ENCODE assay signal across 6 cellular contexts in genomic region chr1:155003227-155003765, GRCh38. TPM values are rescaled to one million over a fixed set of nuclear protein-coding genes. Genes with fewer than 3 reads are reported as not detected.
DNase-seq lines count a peak whose midpoint lies in the region; ATAC-seq and TF ChIP-seq lines count a peak whose summit lies in the region.

No MANE protein-coding gene starts in this region.

- no peak for TF ChIP-seq CTCF in GM23338 (conservative IDR thresholded peaks at IDR 0.05; ENCODE audit: low read depth in 2 of 2)
- TF ChIP-seq CTCF in right atrium auricular region (IDR thresholded peaks at IDR 0.05): no peak
- TF ChIP-seq CTCF in tibial artery (IDR thresholded peaks at IDR 0.05): no peak

- peaks cover 4% of the 10 kb centered on the region; the same call in 1 of the 3 replicates for H3K36me3 Mint-ChIP-seq in GM23338 (ENCODE audit: low read depth)

- H3K27ac Mint-ChIP-seq in GM23338: peak overlapping the region; percentile 92

- no peaks in the 10 kb centered on the region; the same call in 1 of the 2 replicates for H4K20me1 ChIP-seq in GM23338 (replicated peaks; ENCODE audit: insufficient read depth)

- no peak for ATAC-seq in GM23338

- intact Hi-C loops in tibial artery (cut with DNase I; ENCODE audit: low total_unique reads): no loop called here

- H3F3A ChIP-seq in GM23338 (replicated peaks; ENCODE audit: low read depth): peaks cover 16% of the 10 kb centered on the region

- H3K27me3 ChIP-seq in GM23338 (ENCODE audit: insufficient read depth): no peaks in the 10 kb centered on the region
- no peaks in the 10 kb centered on the region for H3K27me3 ChIP-seq in SJSA1 (replicated peaks)
- H3K27me3 ChIP-seq in right atrium auricular region: no peaks in the 10 kb centered on the region
- no peaks in the 10 kb centered on the region for H3K27me3 ChIP-seq in tibial artery

- H3K4me3 ChIP-seq in GM23338 (peak overlapping the region; percentile 96), SJSA1 (peak overlapping the region; percentile 57), right atrium auricular region (peak overlapping the region; percentile 87 to 92), tibial artery (peak overlapping the region; percentile 87 to 96)

- peak overlapping the region; percentile 96 for H3K4me2 ChIP-seq in GM23338

- in situ Hi-C loops in KBM-7 (cut with MboI; ENCODE audit: low pct_unique_long_range_greater_than_20kb, low sequenced_read_pairs): no loop called here

- H3K9me3 Mint-ChIP-seq in GM23338: no peaks in the 10 kb centered on the region

- H3K4me1 ChIP-seq in GM23338 (ENCODE audit: insufficient read depth) (peaks cover 22% of the 10 kb centered on the region), SJSA1 (replicated peaks) (peaks cover 29% of the 10 kb centered on the region), right atrium auricular region (peaks cover 0 to 65% of the 10 kb centered on the region in 2 donors), tibial artery (peaks cover 0 to 63% (median 61%) of the 10 kb centered on the region in 4 donors)

- peaks cover 21% of the 10 kb centered on the region for H3K27me3 Mint-ChIP-seq in GM23338 (ENCODE audit: insufficient read depth, low read depth, poor library complexity)

- H3K79me2 ChIP-seq in GM23338 (replicated peaks; ENCODE audit: insufficient read depth): peaks cover 40% of the 10 kb centered on the region

- H3K9me2 ChIP-seq in GM23338 (ENCODE audit: insufficient read depth): no peaks in the 10 kb centered on the region

- H3K36me3 ChIP-seq in GM23338 (ENCODE audit: insufficient read depth): no peaks in the 10 kb centered on the region
- H3K36me3 ChIP-seq in SJSA1: no peaks in the 10 kb centered on the region
- no peaks in the 10 kb centered on the region for H3K36me3 ChIP-seq in right atrium auricular region
- H3K36me3 ChIP-seq in tibial artery: no peaks in the 10 kb centered on the region

- H3K4me3 Mint-ChIP-seq in GM23338: peak overlapping the region; percentile 92

- H3K9me3 ChIP-seq in SJSA1 (replicated peaks) (no peaks in the 10 kb centered on the region; the same call in 1 of the 2 replicates), right atrium auricular region (no peaks in the 10 kb centered on the region), tibial artery (no peaks in the 10 kb centered on the region)

- DNase-seq in GM23338 (ENCODE audit: low spot score) (peak; percentile 59), SJSA1 (ENCODE audit: low read depth in 1 of 2, low spot score in 2 of 2) (peak in 1 of 2 experiments; percentile 31), right atrium auricular region (ENCODE audit: low spot score) (no peak), tibial artery (peak in 1 of 2 donors; percentile 55), KBM-7 (no peak), A172 (ENCODE audit: low spot score) (no peak)

- H3K4me1 Mint-ChIP-seq in GM23338: peaks cover 39% of the 10 kb centered on the region

- H2AFZ ChIP-seq in GM23338: no peak overlapping the region

- H3K27ac ChIP-seq in GM23338 (ENCODE audit: low read depth) (no peak overlapping the region), SJSA1 (no peak overlapping the region), right atrium auricular region (peak overlapping the region; percentile 98 to 99), tibial artery (peak overlapping the region; percentile 95 to 96)

TF ChIP-seq in GM23338, 12 proteins besides CTCF, POLR2A, EP300 and RAD21:
- TF ChIP-seq ZNF331 (CRISPR knock-in tag; IDR thresholded peaks at IDR 0.05; ENCODE audit: low read depth): no peak
- TF ChIP-seq, protein P1, sequence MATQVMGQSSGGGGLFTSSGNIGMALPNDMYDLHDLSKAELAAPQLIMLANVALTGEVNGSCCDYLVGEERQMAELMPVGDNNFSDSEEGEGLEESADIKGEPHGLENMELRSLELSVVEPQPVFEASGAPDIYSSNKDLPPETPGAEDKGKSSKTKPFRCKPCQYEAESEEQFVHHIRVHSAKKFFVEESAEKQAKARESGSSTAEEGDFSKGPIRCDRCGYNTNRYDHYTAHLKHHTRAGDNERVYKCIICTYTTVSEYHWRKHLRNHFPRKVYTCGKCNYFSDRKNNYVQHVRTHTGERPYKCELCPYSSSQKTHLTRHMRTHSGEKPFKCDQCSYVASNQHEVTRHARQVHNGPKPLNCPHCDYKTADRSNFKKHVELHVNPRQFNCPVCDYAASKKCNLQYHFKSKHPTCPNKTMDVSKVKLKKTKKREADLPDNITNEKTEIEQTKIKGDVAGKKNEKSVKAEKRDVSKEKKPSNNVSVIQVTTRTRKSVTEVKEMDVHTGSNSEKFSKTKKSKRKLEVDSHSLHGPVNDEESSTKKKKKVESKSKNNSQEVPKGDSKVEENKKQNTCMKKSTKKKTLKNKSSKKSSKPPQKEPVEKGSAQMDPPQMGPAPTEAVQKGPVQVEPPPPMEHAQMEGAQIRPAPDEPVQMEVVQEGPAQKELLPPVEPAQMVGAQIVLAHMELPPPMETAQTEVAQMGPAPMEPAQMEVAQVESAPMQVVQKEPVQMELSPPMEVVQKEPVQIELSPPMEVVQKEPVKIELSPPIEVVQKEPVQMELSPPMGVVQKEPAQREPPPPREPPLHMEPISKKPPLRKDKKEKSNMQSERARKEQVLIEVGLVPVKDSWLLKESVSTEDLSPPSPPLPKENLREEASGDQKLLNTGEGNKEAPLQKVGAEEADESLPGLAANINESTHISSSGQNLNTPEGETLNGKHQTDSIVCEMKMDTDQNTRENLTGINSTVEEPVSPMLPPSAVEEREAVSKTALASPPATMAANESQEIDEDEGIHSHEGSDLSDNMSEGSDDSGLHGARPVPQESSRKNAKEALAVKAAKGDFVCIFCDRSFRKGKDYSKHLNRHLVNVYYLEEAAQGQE (IDR thresholded peaks at IDR 0.05; ENCODE audit: unreplicated experiment): no peak
- TF ChIP-seq STAT1 (IDR thresholded peaks at IDR 0.05; ENCODE audit: unreplicated experiment): no peak
- TF ChIP-seq JUNB (IDR thresholded peaks at IDR 0.05; ENCODE audit: unreplicated experiment): no peak
- TF ChIP-seq ZNF114 (CRISPR knock-in tag; IDR thresholded peaks at IDR 0.05): no peak
TF ChIP-seq in GM23338: peak in this region for 0.

RNA-seq across cellular contexts. Expression of gene ZBTB7B, which starts 0.7 kb away (rescaled TPM):
- total RNA-seq in GM23338 (2014; rRNA removed; shearing (Covaris generic)): 19.3 and 32.6 TPM in 2 replicates
- 3.6 TPM in 2 replicates for polyA plus RNA-seq in GM23338 (2016; fragmentation: Nextera tagmentation; extraction: Ambion mirVana)
- total RNA-seq in SJSA1 (2014; rRNA removed; shearing (Covaris generic)): 15.3 and 24.5 TPM in 2 replicates
- 10 to 100 TPM; 30.3 to 53.4 TPM for total RNA-seq in right atrium auricular region
- total RNA-seq in A172 (2014; rRNA removed; shearing (Covaris generic)): 27.3 and 29.5 TPM in 2 replicates

RNA-seq across cellular contexts. Expression of gene LENEP, which starts 9.9 kb away (rescaled TPM):
- 1.5 and 1.6 TPM in 2 replicates for total RNA-seq in GM23338 (2014; rRNA removed; shearing (Covaris generic))
- not detected in 2 replicates for polyA plus RNA-seq in GM23338 (2016; fragmentation: Nextera tagmentation; extraction: Ambion mirVana)
- not detected in 2 replicates for total RNA-seq in SJSA1 (2014; rRNA removed; shearing (Covaris generic))
- total RNA-seq in right atrium auricular region: not detected
- total RNA-seq in A172 (2014; rRNA removed; shearing (Covaris generic)): not detected in 2 replicates

RNA-seq across cellular contexts. Expression of gene FLAD1, which starts 20.2 kb away (rescaled TPM):
- total RNA-seq in GM23338 (2014; rRNA removed; shearing (Covaris generic)): 71.4 and 75.0 TPM in 2 replicates
- 72.8 and 74.5 TPM in 2 replicates for polyA plus RNA-seq in GM23338 (2016; fragmentation: Nextera tagmentation; extraction: Ambion mirVana)
- 15.4 and 23.7 TPM in 2 replicates for total RNA-seq in SJSA1 (2014; rRNA removed; shearing (Covaris generic))
- 10 to 100 TPM; 19.5 to 24.8 TPM for total RNA-seq in right atrium auricular region
- 63.5 and 65.9 TPM in 2 replicates for total RNA-seq in A172 (2014; rRNA removed; shearing (Covaris generic))

RNA-seq across cellular contexts. Expression of gene CKS1B, which starts 28.8 kb away (rescaled TPM):
- total RNA-seq in GM23338 (2014; rRNA removed; shearing (Covaris generic)): 296 and 392 TPM in 2 replicates
- polyA plus RNA-seq in GM23338 (2016; fragmentation: Nextera tagmentation; extraction: Ambion mirVana): 562 and 617 TPM in 2 replicates
- 290 and 338 TPM in 2 replicates for total RNA-seq in SJSA1 (2014; rRNA removed; shearing (Covaris generic))
- total RNA-seq in right atrium auricular region: 10 to 100 TPM; 20.0 to 23.8 TPM
- total RNA-seq in A172 (2014; rRNA removed; shearing (Covaris generic)): 312 and 369 TPM in 2 replicates

RNA-seq across cellular contexts. Expression of gene DCST2, which starts 30.3 kb away (rescaled TPM):
- not detected in 2 replicates for total RNA-seq in GM23338 (2014; rRNA removed; shearing (Covaris generic))
- 0.28 and 0.78 TPM in 2 replicates for polyA plus RNA-seq in GM23338 (2016; fragmentation: Nextera tagmentation; extraction: Ambion mirVana)
- total RNA-seq in SJSA1 (2014; rRNA removed; shearing (Covaris generic)): not detected in 2 replicates
- not detected for total RNA-seq in right atrium auricular region
- 0.90 TPM in 1 of 2 replicates, not detected in the other for total RNA-seq in A172 (2014; rRNA removed; shearing (Covaris generic))

Comparison
In these comparisons a context has a peak if more than half of its experiments do, and no peak if none do; other contexts are left out.
1. H3K27ac ChIP-seq: peak in right atrium auricular region (2 of 2) and tibial artery (2 of 2); none in GM23338 (single experiment) and SJSA1 (single experiment).
2. Peak in every context shown above with its lines, with median percentiles within 50 percentile points of each other: H3K4me3 ChIP-seq.